ENCODE assay signal across 2 cellular contexts in the genomic region with DNA sequence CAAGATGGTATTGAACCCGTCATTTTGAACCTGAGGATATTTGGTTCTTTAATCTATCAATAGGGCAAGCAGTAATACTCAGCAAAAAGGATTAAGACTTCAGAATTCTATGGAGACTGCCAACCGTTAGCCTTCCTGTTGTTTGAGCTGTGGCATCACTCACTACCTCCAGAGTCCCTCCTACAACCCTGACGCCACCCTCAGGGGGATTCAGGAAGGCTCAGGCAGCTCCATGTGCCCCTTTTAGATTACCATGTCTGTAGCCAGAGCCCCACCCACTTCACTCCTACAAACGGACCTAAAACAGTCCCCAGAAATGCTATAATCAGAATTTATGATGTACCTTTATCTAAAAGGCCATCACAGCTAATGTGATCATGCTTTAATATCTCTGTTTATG.
TF ChIP-seq lines count a peak whose summit lies in the region.

No MANE protein-coding gene starts in this region.

TF ChIP-seq in GM23338, 12 proteins besides CTCF, POLR2A, EP300 and RAD21:
- TF ChIP-seq, protein P1, sequence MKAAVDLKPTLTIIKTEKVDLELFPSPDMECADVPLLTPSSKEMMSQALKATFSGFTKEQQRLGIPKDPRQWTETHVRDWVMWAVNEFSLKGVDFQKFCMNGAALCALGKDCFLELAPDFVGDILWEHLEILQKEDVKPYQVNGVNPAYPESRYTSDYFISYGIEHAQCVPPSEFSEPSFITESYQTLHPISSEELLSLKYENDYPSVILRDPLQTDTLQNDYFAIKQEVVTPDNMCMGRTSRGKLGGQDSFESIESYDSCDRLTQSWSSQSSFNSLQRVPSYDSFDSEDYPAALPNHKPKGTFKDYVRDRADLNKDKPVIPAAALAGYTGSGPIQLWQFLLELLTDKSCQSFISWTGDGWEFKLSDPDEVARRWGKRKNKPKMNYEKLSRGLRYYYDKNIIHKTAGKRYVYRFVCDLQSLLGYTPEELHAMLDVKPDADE (IDR thresholded peaks at IDR 0.05) = no peak
- TF ChIP-seq, protein P2, sequence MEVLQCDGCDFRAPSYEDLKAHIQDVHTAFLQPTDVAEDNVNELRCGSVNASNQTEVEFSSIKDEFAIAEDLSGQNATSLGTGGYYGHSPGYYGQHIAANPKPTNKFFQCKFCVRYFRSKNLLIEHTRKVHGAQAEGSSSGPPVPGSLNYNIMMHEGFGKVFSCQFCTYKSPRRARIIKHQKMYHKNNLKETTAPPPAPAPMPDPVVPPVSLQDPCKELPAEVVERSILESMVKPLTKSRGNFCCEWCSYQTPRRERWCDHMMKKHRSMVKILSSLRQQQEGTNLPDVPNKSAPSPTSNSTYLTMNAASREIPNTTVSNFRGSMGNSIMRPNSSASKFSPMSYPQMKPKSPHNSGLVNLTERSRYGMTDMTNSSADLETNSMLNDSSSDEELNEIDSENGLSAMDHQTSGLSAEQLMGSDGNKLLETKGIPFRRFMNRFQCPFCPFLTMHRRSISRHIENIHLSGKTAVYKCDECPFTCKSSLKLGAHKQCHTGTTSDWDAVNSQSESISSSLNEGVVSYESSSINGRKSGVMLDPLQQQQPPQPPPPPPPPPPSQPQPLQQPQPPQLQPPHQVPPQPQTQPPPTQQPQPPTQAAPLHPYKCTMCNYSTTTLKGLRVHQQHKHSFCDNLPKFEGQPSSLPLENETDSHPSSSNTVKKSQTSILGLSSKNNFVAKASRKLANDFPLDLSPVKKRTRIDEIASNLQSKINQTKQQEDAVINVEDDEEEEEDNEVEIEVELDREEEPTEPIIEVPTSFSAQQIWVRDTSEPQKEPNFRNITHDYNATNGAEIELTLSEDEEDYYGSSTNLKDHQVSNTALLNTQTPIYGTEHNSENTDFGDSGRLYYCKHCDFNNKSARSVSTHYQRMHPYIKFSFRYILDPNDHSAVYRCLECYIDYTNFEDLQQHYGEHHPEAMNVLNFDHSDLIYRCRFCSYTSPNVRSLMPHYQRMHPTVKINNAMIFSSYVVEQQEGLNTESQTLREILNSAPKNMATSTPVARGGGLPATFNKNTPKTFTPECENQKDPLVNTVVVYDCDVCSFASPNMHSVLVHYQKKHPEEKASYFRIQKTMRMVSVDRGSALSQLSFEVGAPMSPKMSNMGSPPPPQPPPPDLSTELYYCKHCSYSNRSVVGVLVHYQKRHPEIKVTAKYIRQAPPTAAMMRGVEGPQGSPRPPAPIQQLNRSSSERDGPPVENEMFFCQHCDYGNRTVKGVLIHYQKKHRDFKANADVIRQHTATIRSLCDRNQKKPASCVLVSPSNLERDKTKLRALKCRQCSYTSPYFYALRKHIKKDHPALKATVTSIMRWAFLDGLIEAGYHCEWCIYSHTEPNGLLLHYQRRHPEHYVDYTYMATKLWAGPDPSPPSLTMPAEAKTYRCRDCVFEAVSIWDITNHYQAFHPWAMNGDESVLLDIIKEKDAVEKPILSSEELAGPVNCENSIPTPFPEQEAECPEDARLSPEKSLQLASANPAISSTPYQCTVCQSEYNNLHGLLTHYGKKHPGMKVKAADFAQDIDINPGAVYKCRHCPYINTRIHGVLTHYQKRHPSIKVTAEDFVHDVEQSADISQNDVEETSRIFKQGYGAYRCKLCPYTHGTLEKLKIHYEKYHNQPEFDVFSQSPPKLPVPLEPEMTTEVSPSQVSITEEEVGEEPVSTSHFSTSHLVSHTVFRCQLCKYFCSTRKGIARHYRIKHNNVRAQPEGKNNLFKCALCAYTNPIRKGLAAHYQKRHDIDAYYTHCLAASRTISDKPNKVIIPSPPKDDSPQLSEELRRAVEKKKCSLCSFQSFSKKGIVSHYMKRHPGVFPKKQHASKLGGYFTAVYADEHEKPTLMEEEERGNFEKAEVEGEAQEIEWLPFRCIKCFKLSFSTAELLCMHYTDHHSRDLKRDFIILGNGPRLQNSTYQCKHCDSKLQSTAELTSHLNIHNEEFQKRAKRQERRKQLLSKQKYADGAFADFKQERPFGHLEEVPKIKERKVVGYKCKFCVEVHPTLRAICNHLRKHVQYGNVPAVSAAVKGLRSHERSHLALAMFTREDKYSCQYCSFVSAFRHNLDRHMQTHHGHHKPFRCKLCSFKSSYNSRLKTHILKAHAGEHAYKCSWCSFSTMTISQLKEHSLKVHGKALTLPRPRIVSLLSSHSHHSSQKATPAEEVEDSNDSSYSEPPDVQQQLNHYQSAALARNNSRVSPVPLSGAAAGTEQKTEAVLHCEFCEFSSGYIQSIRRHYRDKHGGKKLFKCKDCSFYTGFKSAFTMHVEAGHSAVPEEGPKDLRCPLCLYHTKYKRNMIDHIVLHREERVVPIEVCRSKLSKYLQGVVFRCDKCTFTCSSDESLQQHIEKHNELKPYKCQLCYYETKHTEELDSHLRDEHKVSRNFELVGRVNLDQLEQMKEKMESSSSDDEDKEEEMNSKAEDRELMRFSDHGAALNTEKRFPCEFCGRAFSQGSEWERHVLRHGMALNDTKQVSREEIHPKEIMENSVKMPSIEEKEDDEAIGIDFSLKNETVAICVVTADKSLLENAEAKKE (CRISPR knock-in tag; IDR thresholded peaks at IDR 0.05) = no peak
- no peak for TF ChIP-seq NANOG (IDR thresholded peaks at IDR 0.05; ENCODE audit: borderline replicate concordance)
- TF ChIP-seq ZNF331 (CRISPR knock-in tag; IDR thresholded peaks at IDR 0.05; ENCODE audit: low read depth) = no peak
- TF ChIP-seq, protein P3, sequence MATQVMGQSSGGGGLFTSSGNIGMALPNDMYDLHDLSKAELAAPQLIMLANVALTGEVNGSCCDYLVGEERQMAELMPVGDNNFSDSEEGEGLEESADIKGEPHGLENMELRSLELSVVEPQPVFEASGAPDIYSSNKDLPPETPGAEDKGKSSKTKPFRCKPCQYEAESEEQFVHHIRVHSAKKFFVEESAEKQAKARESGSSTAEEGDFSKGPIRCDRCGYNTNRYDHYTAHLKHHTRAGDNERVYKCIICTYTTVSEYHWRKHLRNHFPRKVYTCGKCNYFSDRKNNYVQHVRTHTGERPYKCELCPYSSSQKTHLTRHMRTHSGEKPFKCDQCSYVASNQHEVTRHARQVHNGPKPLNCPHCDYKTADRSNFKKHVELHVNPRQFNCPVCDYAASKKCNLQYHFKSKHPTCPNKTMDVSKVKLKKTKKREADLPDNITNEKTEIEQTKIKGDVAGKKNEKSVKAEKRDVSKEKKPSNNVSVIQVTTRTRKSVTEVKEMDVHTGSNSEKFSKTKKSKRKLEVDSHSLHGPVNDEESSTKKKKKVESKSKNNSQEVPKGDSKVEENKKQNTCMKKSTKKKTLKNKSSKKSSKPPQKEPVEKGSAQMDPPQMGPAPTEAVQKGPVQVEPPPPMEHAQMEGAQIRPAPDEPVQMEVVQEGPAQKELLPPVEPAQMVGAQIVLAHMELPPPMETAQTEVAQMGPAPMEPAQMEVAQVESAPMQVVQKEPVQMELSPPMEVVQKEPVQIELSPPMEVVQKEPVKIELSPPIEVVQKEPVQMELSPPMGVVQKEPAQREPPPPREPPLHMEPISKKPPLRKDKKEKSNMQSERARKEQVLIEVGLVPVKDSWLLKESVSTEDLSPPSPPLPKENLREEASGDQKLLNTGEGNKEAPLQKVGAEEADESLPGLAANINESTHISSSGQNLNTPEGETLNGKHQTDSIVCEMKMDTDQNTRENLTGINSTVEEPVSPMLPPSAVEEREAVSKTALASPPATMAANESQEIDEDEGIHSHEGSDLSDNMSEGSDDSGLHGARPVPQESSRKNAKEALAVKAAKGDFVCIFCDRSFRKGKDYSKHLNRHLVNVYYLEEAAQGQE (IDR thresholded peaks at IDR 0.05; ENCODE audit: unreplicated experiment) = no peak

TF ChIP-seq in H1, 55 proteins besides CTCF, POLR2A, EP300 and RAD21 (continued from another document):
- TF ChIP-seq, protein P4, sequence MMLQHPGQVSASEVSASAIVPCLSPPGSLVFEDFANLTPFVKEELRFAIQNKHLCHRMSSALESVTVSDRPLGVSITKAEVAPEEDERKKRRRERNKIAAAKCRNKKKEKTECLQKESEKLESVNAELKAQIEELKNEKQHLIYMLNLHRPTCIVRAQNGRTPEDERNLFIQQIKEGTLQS (IDR thresholded peaks at IDR 0.05; ENCODE audit: insufficient read depth, low read depth, low read length) = no peak
- TF ChIP-seq SAP30 (IDR thresholded peaks at IDR 0.05; ENCODE audit: insufficient read depth, insufficient replicate concordance, low read length) = no peak
- no peak for TF ChIP-seq TBP (IDR thresholded peaks at IDR 0.05; ENCODE audit: low read depth, low read length)
- TF ChIP-seq SIN3A (conservative IDR thresholded peaks at IDR 0.05 in 1 of 2, IDR thresholded peaks at IDR 0.05 in 1 of 2; ENCODE audit: low read depth in 1 of 2, low read length in 2 of 2) = no peak
- TF ChIP-seq CHD1 (IDR thresholded peaks at IDR 0.05; ENCODE audit: low read depth, low read length) = no peak
- TF ChIP-seq BCL11A (IDR thresholded peaks at IDR 0.05; ENCODE audit: low read depth in 2 of 2, low read length in 2 of 2) = no peak
- no peak for TF ChIP-seq EZH2 (IDR thresholded peaks at IDR 0.05; ENCODE audit: low read depth, low read length, severe bottlenecking)
- no peak for TF ChIP-seq SP4 (IDR thresholded peaks at IDR 0.05; ENCODE audit: low read length)
